17 cellular contexts compared by ENCODE assay signal in the genomic region with DNA sequence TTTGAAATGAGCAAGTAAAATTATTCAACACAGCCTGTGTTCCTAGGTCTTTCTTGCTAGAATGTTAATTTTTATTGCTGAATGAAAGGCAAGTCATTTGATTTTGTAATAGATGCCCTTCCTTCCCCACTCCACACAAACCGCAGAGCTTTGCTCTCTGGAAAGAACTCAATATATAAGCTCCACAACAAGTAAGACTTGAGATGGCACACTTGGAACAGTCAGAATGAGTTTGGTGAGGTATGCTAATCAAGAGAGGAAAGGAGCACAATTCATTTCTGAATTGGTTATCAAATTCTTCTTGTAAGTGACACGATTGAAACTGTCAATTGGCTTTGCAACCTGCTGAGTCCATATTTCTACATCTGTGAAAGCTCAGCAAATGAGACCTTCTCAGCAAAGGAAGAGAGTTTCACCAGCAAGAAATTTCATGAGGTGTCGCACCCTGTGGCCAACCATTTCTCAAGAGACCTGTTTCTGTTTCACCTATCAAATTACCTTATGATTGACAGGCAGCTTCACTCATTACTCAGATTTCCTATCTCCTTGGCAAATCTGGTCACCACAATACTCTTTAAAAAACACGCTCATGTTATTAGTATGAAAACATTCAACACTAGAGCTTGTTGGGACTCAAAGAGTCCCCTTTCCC. TPM values are rescaled to one million over a fixed set of nuclear protein-coding genes. Genes with fewer than 3 reads are reported as not detected.
DNase-seq lines count a peak whose midpoint lies in the region; ATAC-seq and TF ChIP-seq lines count a peak whose summit lies in the region.
"Had no signal": no experiment of that assay in that cellular context is flagged by ENCODE, and none has a peak within 500 bp of the region (broad histone marks: within the 10 kb centered on the region; RNA-seq: fewer than 3 reads in every experiment).

No MANE protein-coding gene starts in this region.

- intact Hi-C loops in activated naive CD4-positive, alpha-beta T cell treated with anti-CD3 and anti-CD28 coated beads for 36 hours (cut with micrococcal nuclease): loop anchor here (1.0 to 2.0 kb wide), 5 partner anchors 15 to 223 kb away; no protein-coding TSS in a partner anchor
- intact Hi-C loops in A673 (cut with micrococcal nuclease; ENCODE audit: unreplicated experiment): no loop called here

- H3K36me3 Mint-ChIP-seq in activated naive CD4-positive, alpha-beta T cell treated with anti-CD3 and anti-CD28 coated beads for 36 hours (ENCODE audit: low read depth): no peaks in the 10 kb centered on the region
- H3K36me3 Mint-ChIP-seq in activated naive CD8-positive, alpha-beta T cell: no peaks in the 10 kb centered on the region
- H3K36me3 Mint-ChIP-seq in stimulated activated effector memory CD8-positive, alpha-beta T cell treated with anti-CD3 and anti-CD28 coated beads, Interleukin-12 subunit alpha, Interleukin-12 subunit beta, amount 100 ng/mL, for 72 hours: peaks cover 10% of the 10 kb centered on the region

- H3K4me1 Mint-ChIP-seq in activated naive CD4-positive, alpha-beta T cell treated with anti-CD3 and anti-CD28 coated beads for 36 hours (ENCODE audit: low read depth): peaks cover 48% of the 10 kb centered on the region
- H3K4me1 Mint-ChIP-seq in activated naive CD8-positive, alpha-beta T cell (ENCODE audit: low read depth): peaks cover 24% of the 10 kb centered on the region
- peaks cover 68% of the 10 kb centered on the region for H3K4me1 Mint-ChIP-seq in stimulated activated effector memory CD8-positive, alpha-beta T cell treated with anti-CD3 and anti-CD28 coated beads, Interleukin-12 subunit alpha, Interleukin-12 subunit beta, amount 100 ng/mL, for 72 hours
- H3K4me1 Mint-ChIP-seq: B cell had no signal

- no peaks in the 10 kb centered on the region for H3K27me3 Mint-ChIP-seq in activated naive CD4-positive, alpha-beta T cell treated with anti-CD3 and anti-CD28 coated beads for 36 hours (ENCODE audit: low read depth)
- H3K27me3 Mint-ChIP-seq in activated naive CD8-positive, alpha-beta T cell: no peaks in the 10 kb centered on the region

- H3K36me3 ChIP-seq in A673 (ENCODE audit: insufficient read depth, low read length, poor library complexity, severe bottlenecking): no peaks in the 10 kb centered on the region

- peak; percentile 89 for ATAC-seq in stimulated activated effector memory CD8-positive, alpha-beta T cell treated with anti-CD3 and anti-CD28 coated beads, Interleukin-12 subunit alpha, Interleukin-12 subunit beta, amount 100 ng/mL, for 72 hours
- ATAC-seq in GM19328 (IDR thresholded peaks at IDR 0.05; ENCODE audit: unreplicated experiment) (no peak), HG03108 (IDR thresholded peaks at IDR 0.05; ENCODE audit: unreplicated experiment) (no peak)
- ATAC-seq: K562, left ventricle myocardium superior had no signal

- no peak overlapping the region for H3K27ac ChIP-seq in A673 (ENCODE audit: low read depth, low read length, poor library complexity, severe bottlenecking)

- CTCF ChIA-PET in activated naive CD4-positive, alpha-beta T cell treated with anti-CD3 and anti-CD28 coated beads for 36 hours (lab: Charles Lee): interaction anchor here (0.6 to 2.0 kb wide), 10 partner anchors 11 to 72 kb away, joined by 3 to 10 read pairs (median 4); no protein-coding TSS in a partner anchor
- CTCF ChIA-PET in A673 (lab: Charles Lee): no interaction called here

- H3K4me1 ChIP-seq in A673 (ENCODE audit: insufficient read depth, low read length, poor library complexity, severe bottlenecking): no peaks in the 10 kb centered on the region

- H3K27me3 ChIP-seq in A673 (replicated peaks; ENCODE audit: insufficient read depth, low read depth, low read length, poor library complexity): no peaks in the 10 kb centered on the region

- no peak overlapping the region for H3K4me3 ChIP-seq in A673 (ENCODE audit: low read depth, low read length, poor library complexity, severe bottlenecking)
- H3K4me3 ChIP-seq: K562 had no signal

- no peak overlapping the region for H3K4me3 Mint-ChIP-seq in activated naive CD4-positive, alpha-beta T cell treated with anti-CD3 and anti-CD28 coated beads for 36 hours
- no peak overlapping the region for H3K4me3 Mint-ChIP-seq in activated naive CD8-positive, alpha-beta T cell
- peak overlapping the region; percentile 36 for H3K4me3 Mint-ChIP-seq in stimulated activated effector memory CD8-positive, alpha-beta T cell treated with anti-CD3 and anti-CD28 coated beads, Interleukin-12 subunit alpha, Interleukin-12 subunit beta, amount 100 ng/mL, for 72 hours
- H3K4me3 Mint-ChIP-seq: B cell had no signal

- peak; percentile 74 for DNase-seq in activated naive CD4-positive, alpha-beta T cell treated with anti-CD3 and anti-CD28 coated beads for 36 hours
- DNase-seq in activated naive CD4-positive, alpha-beta T cell treated with anti-CD3 and anti-CD28 coated beads, Interleukin-2, amount 50 U/mL, for 16 hours: no peak
- peak; percentile 67 for DNase-seq in NOMO-1 treated with dmso at 0.1 percent for 144 hours (lab: John Stamatoyannopoulos, UW; ENCODE audit: unreplicated experiment)
- DNase-seq in stimulated activated effector memory CD8-positive, alpha-beta T cell treated with anti-CD3 and anti-CD28 coated beads, Interleukin-12 subunit alpha, Interleukin-12 subunit beta, amount 100 ng/mL, for 72 hours (ENCODE audit: low spot score in 2 of 2): peak in 1 of 2 donors; percentile 81
- DNase-seq in A673 (ENCODE audit: low spot score): no peak
- DNase-seq: DMS153, left ventricle myocardium superior, NCI-H2227 treated with DMSO at 0.1 percent for 48 hours, posterior cingulate gyrus had no signal

- H3K9me3 ChIP-seq in A673 (ENCODE audit: low read depth, low read length, poor library complexity, severe bottlenecking): no peaks in the 10 kb centered on the region

- no TSS peak for BruUV-seq in A673 (replicated peaks; lab: Mats Ljungman, UMichigan)

- POLR2A ChIA-PET in A673 (lab: Charles Lee; ENCODE audit: low non-redundant PET): interaction anchor here (0.6 kb wide), 1 partner anchor 17 kb away, joined by 3 read pairs; no protein-coding TSS in a partner anchor

- TF ChIP-seq CTCF in A673 (conservative IDR thresholded peaks at IDR 0.05; ENCODE audit: low read depth, low read length): no peak

- H3K27ac Mint-ChIP-seq in activated naive CD4-positive, alpha-beta T cell treated with anti-CD3 and anti-CD28 coated beads for 36 hours: peak overlapping the region; percentile 55
- peak overlapping the region; percentile 43 for H3K27ac Mint-ChIP-seq in activated naive CD8-positive, alpha-beta T cell
- peak overlapping the region; percentile 87 for H3K27ac Mint-ChIP-seq in stimulated activated effector memory CD8-positive, alpha-beta T cell treated with anti-CD3 and anti-CD28 coated beads, Interleukin-12 subunit alpha, Interleukin-12 subunit beta, amount 100 ng/mL, for 72 hours
- H3K27ac Mint-ChIP-seq: B cell had no signal

- H3K9me3 Mint-ChIP-seq in activated naive CD4-positive, alpha-beta T cell treated with anti-CD3 and anti-CD28 coated beads for 36 hours: no peaks in the 10 kb centered on the region
- H3K9me3 Mint-ChIP-seq in activated naive CD8-positive, alpha-beta T cell (ENCODE audit: low read depth): no peaks in the 10 kb centered on the region
- H3K9me3 Mint-ChIP-seq in stimulated activated effector memory CD8-positive, alpha-beta T cell treated with anti-CD3 and anti-CD28 coated beads, Interleukin-12 subunit alpha, Interleukin-12 subunit beta, amount 100 ng/mL, for 72 hours: no peaks in the 10 kb centered on the region

RNA-seq across cellular contexts. Expression of gene CTLA4, which starts 19.1 kb away (rescaled TPM):
- 10 to 100 TPM; 65.2 to 69.7 TPM for total RNA-seq in activated naive CD4-positive, alpha-beta T cell treated with anti-CD3 and anti-CD28 coated beads for 36 hours
- total RNA-seq in A673 (2021): not detected in 2 replicates
- total RNA-seq: fibroblast of villous mesenchyme, left ventricle myocardium superior, myocyte, temporal lobe had no signal

RNA-seq across cellular contexts. Expression of gene ICOS, which starts 49.9 kb away (rescaled TPM):
- total RNA-seq in activated naive CD4-positive, alpha-beta T cell treated with anti-CD3 and anti-CD28 coated beads for 36 hours: 100 to 1,000 TPM; 197 to 211 TPM
- total RNA-seq in A673 (2021): not detected in 2 replicates
- total RNA-seq: B cell, fibroblast of villous mesenchyme, K562, left ventricle myocardium superior, myocyte had no signal

Comparison
In these comparisons a context has a peak if more than half of its experiments do, and no peak if none do; other contexts are left out.
1. DNase-seq: peak in activated naive CD4-positive, alpha-beta T cell treated with anti-CD3 and anti-CD28 coated beads for 36 hours (single experiment) and NOMO-1 treated with dmso at 0.1 percent for 144 hours (single experiment); none in activated naive CD4-positive, alpha-beta T cell treated with anti-CD3 and anti-CD28 coated beads, Interleukin-2, amount 50 U/mL, for 16 hours (single experiment) and A673 (single experiment).
2. RNA of gene CTLA4, which starts 19.1 kb away (total RNA-seq): 65.2 to 69.7 TPM in activated naive CD4-positive, alpha-beta T cell treated with anti-CD3 and anti-CD28 coated beads for 36 hours; not detected in A673; every median in the first group is over 10 times any median in the second.
3. RNA of gene ICOS, which starts 49.9 kb away (total RNA-seq): 197 to 211 TPM in activated naive CD4-positive, alpha-beta T cell treated with anti-CD3 and anti-CD28 coated beads for 36 hours; not detected in A673; every median in the first group is over 100 times any median in the second.
4. Peak in every context shown above with its lines, with median percentiles within 50 percentile points of each other: H3K27ac Mint-ChIP-seq.